In the genomic region with DNA sequence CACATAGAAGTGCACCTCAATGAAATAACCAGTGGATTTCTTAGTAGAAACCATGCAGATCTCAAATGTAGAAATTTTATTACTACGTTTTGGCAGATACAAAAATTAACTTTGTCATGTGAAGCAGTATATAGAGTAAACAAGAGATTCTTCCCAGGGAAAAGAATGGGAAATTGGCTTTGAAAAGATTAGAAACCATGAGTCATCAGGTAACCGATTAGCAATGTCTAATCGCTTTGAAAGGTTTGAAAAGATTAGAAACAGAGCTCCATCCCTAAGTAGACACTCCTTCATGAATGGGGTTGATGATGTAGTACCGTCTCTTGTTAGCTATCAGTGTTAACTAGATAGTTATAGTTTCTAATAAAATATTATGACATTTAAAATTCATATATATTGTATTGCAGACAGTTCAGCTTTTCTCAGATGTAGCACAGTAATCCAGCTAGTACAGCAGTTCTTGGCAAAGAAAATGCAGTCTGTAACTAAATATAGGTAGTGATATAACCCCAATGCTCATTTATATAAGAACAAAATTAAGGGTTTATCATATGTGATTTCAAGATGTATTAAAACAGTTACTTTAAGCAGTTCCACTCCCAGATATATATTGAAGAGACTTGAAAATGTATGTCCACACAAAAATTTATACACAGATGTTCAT, we compare ENCODE assay signal across 20 cellular contexts.
DNase-seq lines count a peak whose midpoint lies in the region; ATAC-seq, FAIRE-seq and TF ChIP-seq lines count a peak whose summit lies in the region.
"Had no signal": no experiment of that assay in that cellular context is flagged by ENCODE, and none has a peak within 500 bp of the region (broad histone marks: within the 10 kb centered on the region; RNA-seq: fewer than 3 reads in every experiment).

No MANE protein-coding gene starts in this region.

- no peak for TF ChIP-seq RAD21 in K562 (CRISPR knock-in tag; conservative IDR thresholded peaks at IDR 0.05 in 1 of 2, IDR thresholded peaks at IDR 0.05 in 1 of 2)

- no peaks in the 10 kb centered on the region for H3K27me3 ChIP-seq in K562 (ENCODE audit: control insufficient read depth in 2 of 2, insufficient read depth in 2 of 2, low read length in 2 of 2)

- intact Hi-C loops in K562 (cut with micrococcal nuclease), result no loop called here

- POLR2A ChIA-PET in K562 (lab: Yijun Ruan, JAX), result interaction anchor here (0.6 kb wide), 1 partner anchor 275 kb away, joined by 3 read pairs; no protein-coding TSS in a partner anchor

- H3K27ac ChIP-seq in K562 (ENCODE audit: extremely low read depth, low read depth, low read length), result no peak overlapping the region
- H3K27ac ChIP-seq: C4-2B, HL-60 had no signal

- no peak for ATAC-seq in K562
- ATAC-seq in HG02885 (IDR thresholded peaks at IDR 0.05; ENCODE audit: poor library complexity, unreplicated experiment), result no peak
- ATAC-seq: Right ventricle myocardium inferior had no signal

- H3K9me1 ChIP-seq in K562 (ENCODE audit: control insufficient read depth, insufficient read depth, low read length), result no peaks in the 10 kb centered on the region

- WGBS in K562 (ENCODE audit: insufficient coverage, low coverage, missing lambda C conversion rate), result 5% methylated on average over 4 of the region's 4 CpGs

- no peaks in the 10 kb centered on the region for H3K36me3 ChIP-seq in K562 (ENCODE audit: control insufficient read depth, insufficient read depth, low read length)

- no peaks in the 10 kb centered on the region for H4K20me1 ChIP-seq in K562 (replicated peaks; ENCODE audit: control insufficient read depth, insufficient read depth, low read length)

- no peak for TF ChIP-seq CTCF in K562 (IDR thresholded peaks at IDR 0.05 in 2 of 3, conservative IDR thresholded peaks at IDR 0.05 in 1 of 3; ENCODE audit: insufficient read depth in 2 of 3, low read depth in 1 of 3, low read length in 3 of 3)
- TF ChIP-seq CTCF in fibroblast of villous mesenchyme (IDR thresholded peaks at IDR 0.05; ENCODE audit: insufficient read depth, low read depth, low read length), result no peak
- no peak for TF ChIP-seq CTCF in retinal pigment epithelial cell (conservative IDR thresholded peaks at IDR 0.05; ENCODE audit: low read depth, low read length)

- no peak overlapping the region for H3K9ac ChIP-seq in K562 (ENCODE audit: insufficient read depth in 1 of 2, low read depth in 2 of 2, low read length in 2 of 2)

- CTCF ChIA-PET in K562 (lab: Yijun Ruan, JAX; ENCODE audit: low intra/inter-chr PET ratio), result no interaction called here

- no peak overlapping the region for H2AFZ ChIP-seq in K562 (ENCODE audit: low read depth, low read length)

- no peaks in the 10 kb centered on the region for H3K9me3 ChIP-seq in K562 (replicated peaks; ENCODE audit: control insufficient read depth, insufficient read depth, low read depth, low read length)

- H3K4me1 ChIP-seq in K562 (replicated peaks in 1 of 2; ENCODE audit: control insufficient read depth in 2 of 2, insufficient read depth in 2 of 2, low read length in 2 of 2), result no peaks in the 10 kb centered on the region

- no peak for TF ChIP-seq POLR2A in K562 (conservative IDR thresholded peaks at IDR 0.05)

- in situ Hi-C loops in K562 (cut with MboI) (no loop called here), G401 (cut with HindIII; ENCODE audit: low sequenced_read_pairs) (no loop called here)

- H3K79me2 ChIP-seq in K562 (ENCODE audit: control insufficient read depth, insufficient read depth, low read length), result no peaks in the 10 kb centered on the region

- FAIRE-seq in K562 (lab: Jason Lieb, UNC), result peak; percentile 6
- FAIRE-seq: GM19239, H1, RCC 7860 had no signal

- TF ChIP-seq EP300 in K562 (IDR thresholded peaks at IDR 0.05; ENCODE audit: low read length), result no peak

- no peak overlapping the region for H3K4me2 ChIP-seq in K562 (ENCODE audit: insufficient read depth, low read length)

- no TSS peak for BruUV-seq in K562 (replicated peaks; lab: Mats Ljungman, UMichigan)

- no peak overlapping the region for H3K4me3 ChIP-seq in K562
- H3K4me3 ChIP-seq in fibroblast of villous mesenchyme (ENCODE audit: low read depth, low read length), result no peak overlapping the region
- no peak overlapping the region for H3K4me3 ChIP-seq in retinal pigment epithelial cell (ENCODE audit: low read length)

- DNase-seq in HS-5 (ENCODE audit: low read depth) (peak; percentile 10), K562 (ENCODE audit: extremely low read depth in 1 of 4, low spot score in 3 of 4) (peak in 1 of 4 experiments; percentile 9), fibroblast of villous mesenchyme (ENCODE audit: low read depth) (peak; percentile 23), retinal pigment epithelial cell (ENCODE audit: low read depth) (peak; percentile 71), G401 (ENCODE audit: low spot score) (no peak)
- DNase-seq in activated CD4-positive, alpha-beta T cell treated with anti-CD3 and anti-CD28 coated beads for 48 hours, result no peak
- DNase-seq: ACHN; NCI-H1092 treated with DMSO at 0.1 percent for 48 hours; NCI-H2081; NCI-H2171 treated with DMSO at 0.1 percent for 48 hours; NCI-H446; NCI-H526 treated with DMSO at 0.1 percent for 48 hours; NK-92 treated with Interleukin-12 subunit alpha and Interleukin-12 subunit beta, amount 100 ng/mL, for 24 hours had no signal

TF ChIP-seq in K562, 482 proteins besides CTCF, POLR2A, EP300 and RAD21 (continues in another document):
- TF ChIP-seq MYBL2 (IDR thresholded peaks at IDR 0.05; ENCODE audit: low read depth) (no peak), MYBL2 (CRISPR knock-in tag; IDR thresholded peaks at IDR 0.05; ENCODE audit: borderline replicate concordance) (no peak), JUND (IDR thresholded peaks at IDR 0.05; ENCODE audit: borderline replicate concordance, low read depth, low read length) (peak; percentile 84), JUND (tag; IDR thresholded peaks at IDR 0.05; ENCODE audit: borderline replicate concordance, low read depth, low read length) (peak; percentile 80; the same call in 2 of the 3 replicates), POLR2G (IDR thresholded peaks at IDR 0.05; ENCODE audit: low read depth, low read length) (no peak), CBFA2T3 (IDR thresholded peaks at IDR 0.05) (peak; percentile 54; the same call in 1 of the 2 replicates), DPF2 (IDR thresholded peaks at IDR 0.05) (peak; percentile 62), ZNF124 (CRISPR knock-in tag; IDR thresholded peaks at IDR 0.05) (no peak), C11orf30 (IDR thresholded peaks at IDR 0.05; ENCODE audit: low read depth) (peak; percentile 42), RHOXF2B (CRISPR knock-in tag; conservative IDR thresholded peaks at IDR 0.05) (no peak), GABPB1 (CRISPR knock-in tag; IDR thresholded peaks at IDR 0.05) (no peak), ZNF263 (CRISPR knock-in tag; IDR thresholded peaks at IDR 0.05; ENCODE audit: borderline replicate concordance) (no peak), RCOR1 (IDR thresholded peaks at IDR 0.05; ENCODE audit: borderline replicate concordance in 1 of 2, low read depth in 2 of 2, low read length in 2 of 2) (0 out of 4 replicates have a peak, but pooled peaks of 1 of the 2 experiments have one; percentile 26), HSF4 (CRISPR knock-in tag; IDR thresholded peaks at IDR 0.05; ENCODE audit: borderline replicate concordance) (no peak), FOSL1 (tag; conservative IDR thresholded peaks at IDR 0.05) (peak; percentile 76), ARID1B (IDR thresholded peaks at IDR 0.05) (peak; percentile 55), SMARCE1 (IDR thresholded peaks at IDR 0.05) (0 out of 2 replicates have a peak, but pooled peaks have one; percentile 34), SMARCA4 (IDR thresholded peaks at IDR 0.05) (peak; percentile 48; the same call in 1 of the 2 replicates)
- TF ChIP-seq, protein P1, sequence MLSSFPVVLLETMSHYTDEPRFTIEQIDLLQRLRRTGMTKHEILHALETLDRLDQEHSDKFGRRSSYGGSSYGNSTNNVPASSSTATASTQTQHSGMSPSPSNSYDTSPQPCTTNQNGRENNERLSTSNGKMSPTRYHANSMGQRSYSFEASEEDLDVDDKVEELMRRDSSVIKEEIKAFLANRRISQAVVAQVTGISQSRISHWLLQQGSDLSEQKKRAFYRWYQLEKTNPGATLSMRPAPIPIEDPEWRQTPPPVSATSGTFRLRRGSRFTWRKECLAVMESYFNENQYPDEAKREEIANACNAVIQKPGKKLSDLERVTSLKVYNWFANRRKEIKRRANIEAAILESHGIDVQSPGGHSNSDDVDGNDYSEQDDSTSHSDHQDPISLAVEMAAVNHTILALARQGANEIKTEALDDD (IDR thresholded peaks at IDR 0.05), result peak; percentile 73
- TF ChIP-seq, protein P2, sequence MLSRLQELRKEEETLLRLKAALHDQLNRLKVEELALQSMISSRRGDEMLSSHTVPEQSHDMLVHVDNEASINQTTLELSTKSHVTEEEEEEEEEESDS (CRISPR knock-in tag; IDR thresholded peaks at IDR 0.05), result no peak
- TF ChIP-seq, protein P3, sequence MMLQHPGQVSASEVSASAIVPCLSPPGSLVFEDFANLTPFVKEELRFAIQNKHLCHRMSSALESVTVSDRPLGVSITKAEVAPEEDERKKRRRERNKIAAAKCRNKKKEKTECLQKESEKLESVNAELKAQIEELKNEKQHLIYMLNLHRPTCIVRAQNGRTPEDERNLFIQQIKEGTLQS (IDR thresholded peaks at IDR 0.05), result peak; percentile 84
- TF ChIP-seq, protein P3 (CRISPR knock-in tag; conservative IDR thresholded peaks at IDR 0.05), result no peak

Comparison
In these comparisons a context has a peak if more than half of its experiments do, and no peak if none do; other contexts are left out.
1. DNase-seq: peak in HS-5 (single experiment), fibroblast of villous mesenchyme (single experiment) and retinal pigment epithelial cell (single experiment); none in G401 (single experiment) and activated CD4-positive, alpha-beta T cell treated with anti-CD3 and anti-CD28 coated beads for 48 hours (single experiment).